Comparison of ENCODE assay signal across 24 cellular contexts in genomic region chr2:119157850-119158511, GRCh38. TPM values are rescaled to one million over a fixed set of nuclear protein-coding genes. Genes with fewer than 3 reads are reported as not detected.
DNase-seq lines count a peak whose midpoint lies in the region; FAIRE-seq and TF ChIP-seq lines count a peak whose summit lies in the region.
"Had no signal": no experiment of that assay in that cellular context is flagged by ENCODE, and none has a peak within 500 bp of the region (broad histone marks: within the 10 kb centered on the region; RNA-seq: fewer than 3 reads in every experiment).

No MANE protein-coding gene starts in this region.

- H3K4me1 ChIP-seq in iPS DF 6.9 (ENCODE audit: control insufficient read depth, insufficient read depth, low read length) (peaks cover 6% of the 10 kb centered on the region), smooth muscle cell (ENCODE audit: low read depth) (peaks cover 7% of the 10 kb centered on the region)
- H3K4me1 ChIP-seq: SJSA1, uterus had no signal

- no peak for TF ChIP-seq CTCF in smooth muscle cell (IDR thresholded peaks at IDR 0.05; ENCODE audit: borderline replicate concordance, insufficient read depth, poor library complexity, severe bottlenecking)

- peak overlapping the region; percentile 78 for H3K4me2 ChIP-seq in smooth muscle cell

- no peak overlapping the region for H3K9ac ChIP-seq in smooth muscle cell (ENCODE audit: low read depth)

- H4K20me1 ChIP-seq in smooth muscle cell (ENCODE audit: low read depth), result no peaks in the 10 kb centered on the region

- no peaks in the 10 kb centered on the region for H3K79me2 ChIP-seq in smooth muscle cell (ENCODE audit: low read depth)

- H3F3A ChIP-seq in smooth muscle cell (ENCODE audit: low read depth), result no peaks in the 10 kb centered on the region

- H3K27ac ChIP-seq in iPS DF 6.9 (ENCODE audit: low read length) (no peak overlapping the region), smooth muscle cell (ENCODE audit: low read depth) (no peak overlapping the region)
- H3K27ac ChIP-seq: heart left ventricle, ovary, SJSA1, uterus had no signal

- H3K9me3 ChIP-seq in iPS DF 6.9 (ENCODE audit: control insufficient read depth, insufficient read depth, low read length) (no peaks in the 10 kb centered on the region), smooth muscle cell (replicated peaks; ENCODE audit: low read depth) (no peaks in the 10 kb centered on the region)
- H3K9me3 ChIP-seq: heart left ventricle, ovary, SJSA1, uterus had no signal

- no peaks in the 10 kb centered on the region for H3K36me3 ChIP-seq in iPS DF 6.9 (ENCODE audit: control insufficient read depth, insufficient read depth, low read length)
- no peaks in the 10 kb centered on the region for H3K36me3 ChIP-seq in smooth muscle cell (ENCODE audit: low read depth)
- H3K36me3 ChIP-seq: heart left ventricle, ovary, SJSA1, uterus had no signal

- DNase-seq in NCI-H748 (lab: John Stamatoyannopoulos, UW; ENCODE audit: unreplicated experiment) (peak; percentile 22), NCI-H748 treated with DMSO at 0.1 percent for 48 hours (lab: John Stamatoyannopoulos, UW) (no peak), NCI-H345 treated with DMSO at 0.1 percent for 48 hours (lab: John Stamatoyannopoulos, UW; ENCODE audit: unreplicated experiment) (peak; percentile 15), iPS DF 6.9 (ENCODE audit: low read depth, low spot score) (no peak), smooth muscle cell (lab: John Stamatoyannopoulos, UW; ENCODE audit: unreplicated experiment) (no peak), frontal cortex (ENCODE audit: low spot score in 2 of 2) (no peak), germinal center (ENCODE audit: low spot score) (no peak)
- DNase-seq in stimulated activated CD4-positive, alpha-beta T cell treated with anti-CD3 and anti-CD28 coated beads, Interleukin-1b, Interleukin-23, amount 100 ng/mL, for 48 hours, result no peak
- DNase-seq: activated B cell treated with CpG ODN at 0.5 μM for 24 hours; activated CD4-positive, alpha-beta T cell treated with anti-CD3 and anti-CD28 coated beads, Interleukin-2, amount 50 U/mL, for 48 hours; activated effector memory CD4-positive, alpha-beta T cell treated with anti-CD3 and anti-CD28 coated beads, Interleukin-2, amount 50 U/mL, for 16 hours; C1 segment of cervical spinal cord; GOT3; heart left ventricle; naive thymus-derived CD4-positive, alpha-beta T cell; NCI-H1092; ovary; uterus had no signal

- H3K27me3 ChIP-seq in iPS DF 6.9 (ENCODE audit: control insufficient read depth, insufficient read depth, low read length) (peaks cover 27% of the 10 kb centered on the region), smooth muscle cell (ENCODE audit: low read depth) (peaks cover 98% of the 10 kb centered on the region)

- H3K4me3 ChIP-seq in iPS DF 6.9 (ENCODE audit: low read length) (peak overlapping the region; percentile 33; the same call in 1 of the 2 replicates), smooth muscle cell (peak overlapping the region; percentile 40)
- H3K4me3 ChIP-seq: ovary, SJSA1, uterus had no signal

- FAIRE-seq in frontal cortex (lab: Jason Lieb, UNC), result no peak
- FAIRE-seq: endothelial cell of umbilical vein, G401.6 had no signal

- no CpG with 5 or more reads among the region's 78 CpGs for WGBS in iPS DF 6.9 (ENCODE audit: insufficient coverage, insufficient read length)
- 4% methylated on average over 51 of the region's 78 CpGs for WGBS in smooth muscle cell (ENCODE audit: low lambda C conversion rate)

- no peak overlapping the region for H2AFZ ChIP-seq in smooth muscle cell (ENCODE audit: low read depth)

RNA-seq across cellular contexts. Expression of gene C1QL2, which starts 0.6 kb away (rescaled TPM):
- not detected in 2 replicates for total RNA-seq in smooth muscle cell
- not detected in 2 replicates for polyA plus RNA-seq in smooth muscle cell
- 0.41 TPM for total RNA-seq in frontal cortex
- total RNA-seq: activated B cell treated with CpG ODN at 0.5 μM for 24 hours; endothelial cell of umbilical vein; kidney epithelial cell; naive thymus-derived CD4-positive, alpha-beta T cell; SJSA1; subcutaneous adipose tissue; T-helper 2 cell treated with Interferon-gamma antibody and Interleukin-4, amounts not matched to agents 100 ng/mL and 5 ng/mL, for 36 hours; uterus had no signal
- polyA plus RNA-seq: endothelial cell of umbilical vein; naive thymus-derived CD4-positive, alpha-beta T cell; ovary had no signal

Comparison
In these comparisons a context has a peak if more than half of its experiments do, and no peak if none do; other contexts are left out.
1. DNase-seq: peak in NCI-H748 (single experiment) and NCI-H345 treated with DMSO at 0.1 percent for 48 hours (single experiment); none in NCI-H748 treated with DMSO at 0.1 percent for 48 hours (single experiment), iPS DF 6.9 (single experiment), smooth muscle cell (single experiment), frontal cortex (0 of 2), stimulated activated CD4-positive, alpha-beta T cell treated with anti-CD3 and anti-CD28 coated beads, Interleukin-1b, Interleukin-23, amount 100 ng/mL, for 48 hours (single experiment) and germinal center (single experiment).